27 cellular contexts compared by ENCODE assay signal in the genomic region with DNA sequence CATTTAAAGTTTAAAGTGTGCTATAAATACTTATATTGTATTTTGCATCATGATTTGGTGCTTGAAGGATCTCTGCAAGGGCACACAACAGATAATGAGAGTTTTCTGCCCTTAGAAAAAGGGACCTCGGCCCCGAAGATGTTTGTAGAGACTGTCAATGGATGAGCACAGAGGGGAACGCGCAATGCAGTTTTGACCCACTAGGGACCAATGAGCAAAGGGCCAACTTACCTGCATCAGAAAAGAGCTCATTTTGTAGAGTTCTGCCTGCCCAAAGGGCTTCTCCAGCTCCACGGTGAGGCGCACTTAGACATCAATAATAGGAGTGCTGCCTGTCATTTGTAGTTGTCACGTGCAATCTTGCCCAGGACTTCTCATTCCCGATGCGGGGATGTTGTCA.
DNase-seq lines count a peak whose midpoint lies in the region; ATAC-seq and TF ChIP-seq lines count a peak whose summit lies in the region.
"Had no signal": no experiment of that assay in that cellular context is flagged by ENCODE, and none has a peak within 500 bp of the region (broad histone marks: within the 10 kb centered on the region; RNA-seq: fewer than 3 reads in every experiment).

No MANE protein-coding gene starts in this region.

- H3K4me3 ChIP-seq in DND-41 (ENCODE audit: low read depth in 1 of 2, low read length in 2 of 2), result no peak overlapping the region
- H3K4me3 ChIP-seq in GM12875 (ENCODE audit: low read depth, low read length), result no peak overlapping the region
- H3K4me3 ChIP-seq in PC-3 (ENCODE audit: low read length), result no peak overlapping the region
- no peak overlapping the region for H3K4me3 ChIP-seq in SJCRH30
- H3K4me3 ChIP-seq in vagina, result no peak overlapping the region
- H3K4me3 ChIP-seq: esophagus squamous epithelium, GM23248, SJSA1, testis had no signal

- no TSS peak for BruUV-seq in PC-3 (replicated peaks; lab: Mats Ljungman, UMichigan)

- H3K27ac ChIP-seq in DND-41 (ENCODE audit: low read length) (no peak overlapping the region), PC-3 (ENCODE audit: low read length) (no peak overlapping the region), SJCRH30 (no peak overlapping the region), vagina (no peak overlapping the region)
- H3K27ac ChIP-seq: C4-2B, esophagus squamous epithelium, GM23248, SJSA1, testis had no signal

- TF ChIP-seq CTCF in DND-41 (IDR thresholded peaks at IDR 0.05; ENCODE audit: borderline replicate concordance, extremely low read depth, low read length, poor library complexity, severe bottlenecking) (peak; percentile 22), GM12875 (IDR thresholded peaks at IDR 0.05; ENCODE audit: borderline replicate concordance, insufficient read depth, low read depth, low read length) (peak; percentile 26; the same call in 1 of the 2 replicates), PC-3 (conservative IDR thresholded peaks at IDR 0.05; ENCODE audit: low read depth, low read length) (0 out of 2 replicates have a peak, but pooled peaks have one; percentile 20), vagina (IDR thresholded peaks at IDR 0.05) (no peak)

- H3K4me1 ChIP-seq in DND-41 (ENCODE audit: insufficient read depth, low read length), result peaks cover 26% of the 10 kb centered on the region
- H3K4me1 ChIP-seq in PC-3 (ENCODE audit: insufficient read depth, low read length), result no peaks in the 10 kb centered on the region
- peaks cover 4% of the 10 kb centered on the region; the same call in 1 of the 2 replicates for H3K4me1 ChIP-seq in SJCRH30
- H3K4me1 ChIP-seq in vagina, result no peaks in the 10 kb centered on the region
- H3K4me1 ChIP-seq: esophagus squamous epithelium, SJSA1, testis had no signal

- CTCF ChIA-PET in PC-3 (lab: Charles Lee), result no interaction called here

- intact Hi-C loops in PC-3 (cut with micrococcal nuclease), result no loop called here
- intact Hi-C loops in vagina (cut with DNase I), result no loop called here

- no peaks in the 10 kb centered on the region for H3K79me2 ChIP-seq in DND-41 (ENCODE audit: insufficient read depth, low read length)
- no peaks in the 10 kb centered on the region for H3K79me2 ChIP-seq in PC-3 (ENCODE audit: low read length)

- H4K20me1 ChIP-seq in DND-41 (ENCODE audit: insufficient read depth, low read length), result no peaks in the 10 kb centered on the region
- H4K20me1 ChIP-seq in PC-3 (ENCODE audit: low read length), result no peaks in the 10 kb centered on the region

- H3K4me2 ChIP-seq in DND-41 (ENCODE audit: insufficient read depth, low read length) (no peak overlapping the region), PC-3 (ENCODE audit: low read length) (no peak overlapping the region)

- no peak for TF ChIP-seq POLR2A in vagina (IDR thresholded peaks at IDR 0.05)

- H2AFZ ChIP-seq in DND-41 (ENCODE audit: low read depth, low read length) (no peak overlapping the region), PC-3 (ENCODE audit: low read length) (no peak overlapping the region)
- H2AFZ ChIP-seq: GM23248 had no signal

- H3K9me2 ChIP-seq in PC-3 (replicated peaks; ENCODE audit: low read length), result no peaks in the 10 kb centered on the region

- no peak overlapping the region for H3K9ac ChIP-seq in DND-41 (ENCODE audit: low read depth, low read length)
- H3K9ac ChIP-seq in PC-3 (ENCODE audit: low read length), result no peak overlapping the region
- H3K9ac ChIP-seq: GM23248 had no signal

- no peaks in the 10 kb centered on the region for H3K9me3 ChIP-seq in DND-41 (ENCODE audit: insufficient read depth, low read length, severe bottlenecking)
- no peaks in the 10 kb centered on the region for H3K9me3 ChIP-seq in PC-3 (ENCODE audit: low read length)
- no peaks in the 10 kb centered on the region for H3K9me3 ChIP-seq in SJCRH30 (replicated peaks)
- no peaks in the 10 kb centered on the region for H3K9me3 ChIP-seq in vagina
- H3K9me3 ChIP-seq: esophagus squamous epithelium, SJSA1, testis had no signal

- H3K27me3 ChIP-seq in DND-41 (ENCODE audit: insufficient read depth, low read length, poor library complexity) (no peaks in the 10 kb centered on the region), PC-3 (ENCODE audit: low read length) (no peaks in the 10 kb centered on the region), SJCRH30 (no peaks in the 10 kb centered on the region), vagina (no peaks in the 10 kb centered on the region)
- H3K27me3 ChIP-seq: esophagus squamous epithelium, SJSA1, testis had no signal

- H3F3A ChIP-seq in PC-3 (ENCODE audit: low read length, unreplicated experiment), result no peaks in the 10 kb centered on the region

- ATAC-seq in DND-41 (ENCODE audit: insufficient read depth, low read depth), result no peak
- ATAC-seq in PC-3, result no peak
- ATAC-seq: left ventricle myocardium superior; stimulated activated naive CD8-positive, alpha-beta T cell treated with anti-CD3 and anti-CD28 coated beads, Interleukin-15, Interleukin-2, amounts not matched to agents 100 U/mL and 50 U/mL, for 24 hours had no signal

- DNase-seq in DND-41 (no peak), PC-3 (no peak), iPS-NIHi7 (ENCODE audit: extremely low spot score) (peak; percentile 31), SJCRH30 (no peak), vagina (ENCODE audit: extremely low spot score in 2 of 2) (no peak), NCI-H187 (lab: John Stamatoyannopoulos, UW) (no peak), NCI-H1417 (lab: John Stamatoyannopoulos, UW) (no peak)
- DNase-seq: activated CD4-positive, alpha-beta T cell treated with anti-CD3 and anti-CD28 coated beads for 1 hour; activated gamma-delta T cell treated with Interleukin-2 at 50 U/mL for 16 hours; activated T-cell treated with anti-CD3 and anti-CD28 coated beads, Interleukin-2, amount 50 U/mL, for 24 hours; caudate nucleus; esophagus squamous epithelium; foreskin melanocyte; GM23248; hippocampal formation; KBM-7; left ventricle myocardium superior; naive B cell; NCI-H1436; NCI-H2171 treated with DMSO at 0.1 percent for 48 hours; NCI-H526 treated with DMSO at 0.1 percent for 48 hours; stimulated activated naive CD8-positive, alpha-beta T cell treated with anti-CD3 and anti-CD28 coated beads, Interleukin-15, Interleukin-2, amounts not matched to agents 100 U/mL and 50 U/mL, for 24 hours; T-helper 1 cell; testis had no signal

- H3K36me3 ChIP-seq in DND-41 (ENCODE audit: insufficient read depth, low read length), result no peaks in the 10 kb centered on the region
- no peaks in the 10 kb centered on the region for H3K36me3 ChIP-seq in PC-3 (ENCODE audit: low read depth, low read length)
- no peaks in the 10 kb centered on the region for H3K36me3 ChIP-seq in SJCRH30
- H3K36me3 ChIP-seq in vagina, result no peaks in the 10 kb centered on the region
- H3K36me3 ChIP-seq: esophagus squamous epithelium, SJSA1 had no signal

- POLR2A ChIA-PET in PC-3 (lab: Charles Lee; ENCODE audit: unreplicated experiment), result no interaction called here

Comparison
In these comparisons a context has a peak if more than half of its experiments do, and no peak if none do; other contexts are left out.
1. CTCF ChIP-seq: peak in DND-41 (single experiment), GM12875 (single experiment) and PC-3 (single experiment); none in vagina (0 of 3).